1 cellular context compared by ENCODE assay signal in genomic region chr2:235663877-235664276, GRCh38.
TF ChIP-seq lines count a peak whose summit lies in the region.

No MANE protein-coding gene starts in this region.

TF ChIP-seq in H1, 55 proteins besides CTCF, POLR2A, EP300 and RAD21 (continued from another document):
- TF ChIP-seq USF2 (IDR thresholded peaks at IDR 0.05; ENCODE audit: low read length) (no peak), RXRA (IDR thresholded peaks at IDR 0.05; ENCODE audit: insufficient read depth, low read depth, low read length) (no peak), SP1 (IDR thresholded peaks at IDR 0.05; ENCODE audit: low read depth, low read length) (no peak), JUND (IDR thresholded peaks at IDR 0.05; ENCODE audit: low read length) (no peak), CBX5 (IDR thresholded peaks at IDR 0.05; ENCODE audit: low read depth, low read length) (no peak), TAF7 (optimal IDR thresholded peaks at IDR 0.05; ENCODE audit: borderline replicate concordance, low read depth, low read length) (no peak), SIRT6 (IDR thresholded peaks at IDR 0.05; ENCODE audit: low read length) (no peak), JUN (IDR thresholded peaks at IDR 0.05; ENCODE audit: low read depth, low read length) (no peak)
